Comparison of ENCODE assay signal across 8 cellular contexts in the genomic region with DNA sequence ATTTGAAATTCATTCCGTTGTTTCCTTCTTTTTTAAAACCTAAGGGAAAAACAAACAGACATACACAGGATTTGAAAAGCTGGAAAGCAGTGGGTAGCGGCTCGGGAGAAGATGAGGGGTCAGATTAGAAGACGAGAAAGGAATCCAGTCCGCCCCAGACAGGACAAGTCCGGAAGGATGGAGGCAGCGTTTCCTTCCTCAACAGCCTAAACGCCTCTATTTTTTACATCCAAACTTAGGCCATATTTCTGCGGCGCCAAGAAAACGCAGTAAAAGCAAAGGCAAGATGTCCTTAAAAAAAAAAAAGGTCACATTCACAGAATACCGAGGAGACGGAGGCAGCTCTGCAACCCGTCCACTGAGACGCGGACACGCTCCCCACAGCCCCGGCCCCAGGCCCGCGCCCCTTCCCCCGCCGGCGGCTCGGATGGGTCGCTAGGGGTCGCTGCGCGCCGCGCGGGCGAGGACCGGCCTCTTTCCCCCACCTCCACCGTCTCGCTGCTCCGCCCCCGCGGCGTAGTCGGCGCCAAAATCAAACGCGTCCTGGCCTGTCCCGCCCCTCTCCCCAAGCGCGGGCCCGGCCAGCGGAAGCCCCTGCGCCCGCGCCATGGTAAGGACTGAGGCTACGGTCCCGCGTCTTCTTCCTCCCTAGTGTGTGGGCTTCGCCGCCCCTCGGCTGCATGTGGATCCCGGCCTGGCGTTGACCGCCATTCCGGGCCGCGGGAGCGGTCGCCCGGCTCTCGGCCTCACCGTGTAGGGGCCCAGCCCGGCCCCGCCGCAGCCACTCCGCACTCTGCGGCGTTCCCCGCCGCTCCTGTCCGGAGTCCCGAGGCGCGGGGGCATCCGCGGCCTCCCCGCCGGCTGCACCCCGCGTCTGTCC. TPM values are rescaled to one million over a fixed set of nuclear protein-coding genes. Genes with fewer than 3 reads are reported as not detected.
A peak's percentile ranks its signal among the peaks of the same experiment; 100 is the strongest.
DNase-seq lines count a peak whose midpoint lies in the region; ATAC-seq and TF ChIP-seq lines count a peak whose summit lies in the region.

MND1 (plus strand) TSS at position 558 of the 880 bp plus-strand sequence; CDS start at position 608, 50 bp downstream.

- peak within 1 kb of the TSS; percentile 92 for H3K4me3 Mint-ChIP-seq in activated T-helper 17 cell treated with anti-CD3 and anti-CD28 coated beads, Interleukin-2, amount 50 U/mL, for 72 hours
- H3K4me3 Mint-ChIP-seq in natural killer cell treated with Interleukin-12 subunit alpha and Interleukin-12 subunit beta and Interleukin-15 and Interleukin-18, amount 100 ng/mL, for 72 hours = peak within 1 kb of the TSS; percentile 90

- TF ChIP-seq CTCF in LNCAP (IDR thresholded peaks at IDR 0.05) = peak; percentile 86
- peak; percentile 98 for TF ChIP-seq CTCF in RWPE2 (IDR thresholded peaks at IDR 0.05; ENCODE audit: poor library complexity, severe bottlenecking)
- peak; percentile 34 for TF ChIP-seq CTCF in fibroblast of pulmonary artery (IDR thresholded peaks at IDR 0.05; ENCODE audit: low read length, missing control alignments)

- DNase-seq in GOT3 (lab: John Stamatoyannopoulos, UW) (peak; percentile 6), RWPE2 (ENCODE audit: low spot score) (peak; percentile 83), fibroblast of pulmonary artery (ENCODE audit: low read depth) (peak; percentile 73)
- peak; percentile 92 for DNase-seq in natural killer cell treated with Interleukin-12 subunit alpha and Interleukin-12 subunit beta and Interleukin-15 and Interleukin-18, amount 100 ng/mL, for 72 hours (ENCODE audit: low spot score)
- peak; percentile 94 for DNase-seq in stimulated activated naive CD8-positive, alpha-beta T cell treated with anti-CD3 and anti-CD28 coated beads, Interleukin-15, Interleukin-2, amounts not matched to agents 100 U/mL and 50 U/mL, for 24 hours

- no peaks in the 10 kb centered on the region for H3K9me3 Mint-ChIP-seq in activated T-helper 17 cell treated with anti-CD3 and anti-CD28 coated beads, Interleukin-2, amount 50 U/mL, for 72 hours
- no peaks in the 10 kb centered on the region for H3K9me3 Mint-ChIP-seq in natural killer cell treated with Interleukin-12 subunit alpha and Interleukin-12 subunit beta and Interleukin-15 and Interleukin-18, amount 100 ng/mL, for 72 hours

- H3K27me3 ChIP-seq in RWPE2 (ENCODE audit: insufficient read depth, poor library complexity, severe bottlenecking) = no peaks in the 10 kb centered on the region

- H3K4me3 ChIP-seq in RWPE2 (ENCODE audit: severe bottlenecking) (peak within 1 kb of the TSS; percentile 94), fibroblast of pulmonary artery (replicated peaks; ENCODE audit: low read depth, low read length) (peak within 1 kb of the TSS; percentile 70)

- H3K4me1 ChIP-seq in ES-I3 (ENCODE audit: insufficient read depth, low read length) (peaks cover 15% of the 10 kb centered on the region; the same call in 1 of the 2 replicates), RWPE2 (ENCODE audit: insufficient read depth, poor library complexity, severe bottlenecking) (peaks cover 7% of the 10 kb centered on the region)

- no peaks in the 10 kb centered on the region for H3K27me3 Mint-ChIP-seq in activated T-helper 17 cell treated with anti-CD3 and anti-CD28 coated beads, Interleukin-2, amount 50 U/mL, for 72 hours
- H3K27me3 Mint-ChIP-seq in natural killer cell treated with Interleukin-12 subunit alpha and Interleukin-12 subunit beta and Interleukin-15 and Interleukin-18, amount 100 ng/mL, for 72 hours = peaks cover 11% of the 10 kb centered on the region in 2 donors

- H3K27ac Mint-ChIP-seq in activated T-helper 17 cell treated with anti-CD3 and anti-CD28 coated beads, Interleukin-2, amount 50 U/mL, for 72 hours = peak within 1 kb of the TSS; percentile 80
- peak within 1 kb of the TSS; percentile 59 to 75 for H3K27ac Mint-ChIP-seq in natural killer cell treated with Interleukin-12 subunit alpha and Interleukin-12 subunit beta and Interleukin-15 and Interleukin-18, amount 100 ng/mL, for 72 hours

- peak within 1 kb of the TSS; percentile 92 for H3K9ac ChIP-seq in ES-I3 (ENCODE audit: low read depth, low read length)

- H3K27ac ChIP-seq in RWPE2 (ENCODE audit: poor library complexity, severe bottlenecking) = peak within 1 kb of the TSS; percentile 65

- peak; percentile 84 for ATAC-seq in RWPE2 (ENCODE audit: low read depth)
- ATAC-seq in activated T-helper 17 cell treated with anti-CD3 and anti-CD28 coated beads, Interleukin-2, amount 50 U/mL, for 72 hours (replicated peaks) = peak; percentile 92
- ATAC-seq in natural killer cell treated with Interleukin-12 subunit alpha and Interleukin-12 subunit beta and Interleukin-15 and Interleukin-18, amount 100 ng/mL, for 72 hours = peak; percentile 97
- peak; percentile 95 for ATAC-seq in stimulated activated naive CD8-positive, alpha-beta T cell treated with anti-CD3 and anti-CD28 coated beads, Interleukin-15, Interleukin-2, amounts not matched to agents 100 U/mL and 50 U/mL, for 24 hours

- H3K4me1 Mint-ChIP-seq in activated T-helper 17 cell treated with anti-CD3 and anti-CD28 coated beads, Interleukin-2, amount 50 U/mL, for 72 hours = peaks cover 8% of the 10 kb centered on the region
- H3K4me1 Mint-ChIP-seq in natural killer cell treated with Interleukin-12 subunit alpha and Interleukin-12 subunit beta and Interleukin-15 and Interleukin-18, amount 100 ng/mL, for 72 hours (ENCODE audit: low read depth in 2 of 2) = peaks cover 7 to 25% of the 10 kb centered on the region in 2 donors

- H3K36me3 Mint-ChIP-seq in activated T-helper 17 cell treated with anti-CD3 and anti-CD28 coated beads, Interleukin-2, amount 50 U/mL, for 72 hours (ENCODE audit: low read depth) = no peaks in the 10 kb centered on the region
- no peaks in the 10 kb centered on the region for H3K36me3 Mint-ChIP-seq in natural killer cell treated with Interleukin-12 subunit alpha and Interleukin-12 subunit beta and Interleukin-15 and Interleukin-18, amount 100 ng/mL, for 72 hours

- H3K36me3 ChIP-seq in ES-I3 (ENCODE audit: insufficient read depth, low read length) (no peaks in the 10 kb centered on the region), RWPE2 (ENCODE audit: low read depth) (no peaks in the 10 kb centered on the region)

- H3K9me3 ChIP-seq in ES-I3 (ENCODE audit: control insufficient read depth, insufficient read depth, low read length) = no peaks in the 10 kb centered on the region
- H3K9me3 ChIP-seq in RWPE2 (ENCODE audit: severe bottlenecking) = no peaks in the 10 kb centered on the region

RNA-seq across cellular contexts. Expression of gene MND1, which starts in this region (rescaled TPM):
- 10 to 100 TPM; 11.6 to 13.1 TPM for total RNA-seq in activated T-helper 17 cell treated with anti-CD3 and anti-CD28 coated beads, Interleukin-2, amount 50 U/mL, for 72 hours
- total RNA-seq in natural killer cell treated with Interleukin-12 subunit alpha and Interleukin-12 subunit beta and Interleukin-15 and Interleukin-18, amount 100 ng/mL, for 72 hours = 10 to 100 TPM; 13.5 to 18.2 TPM

Comparison
In these comparisons a context has a peak if more than half of its experiments do, and no peak if none do; other contexts are left out.
1. Peak in every context shown above with its lines: DNase-seq, ATAC-seq, H3K4me3 ChIP-seq and H3K27ac ChIP-seq.
2. DNase-seq: peak in every context shown above with its lines; median percentile 94 in stimulated activated naive CD8-positive, alpha-beta T cell treated with anti-CD3 and anti-CD28 coated beads, Interleukin-15, Interleukin-2, amounts not matched to agents 100 U/mL and 50 U/mL, for 24 hours; 92 in natural killer cell treated with Interleukin-12 subunit alpha and Interleukin-12 subunit beta and Interleukin-15 and Interleukin-18, amount 100 ng/mL, for 72 hours; 83 in RWPE2; 73 in fibroblast of pulmonary artery; 6 in GOT3.
3. CTCF ChIP-seq: peak in every context shown above with its lines; median percentile 98 in RWPE2; 86 in LNCAP; 34 in fibroblast of pulmonary artery.